ENCODE assay signal across 13 cellular contexts in the genomic region with DNA sequence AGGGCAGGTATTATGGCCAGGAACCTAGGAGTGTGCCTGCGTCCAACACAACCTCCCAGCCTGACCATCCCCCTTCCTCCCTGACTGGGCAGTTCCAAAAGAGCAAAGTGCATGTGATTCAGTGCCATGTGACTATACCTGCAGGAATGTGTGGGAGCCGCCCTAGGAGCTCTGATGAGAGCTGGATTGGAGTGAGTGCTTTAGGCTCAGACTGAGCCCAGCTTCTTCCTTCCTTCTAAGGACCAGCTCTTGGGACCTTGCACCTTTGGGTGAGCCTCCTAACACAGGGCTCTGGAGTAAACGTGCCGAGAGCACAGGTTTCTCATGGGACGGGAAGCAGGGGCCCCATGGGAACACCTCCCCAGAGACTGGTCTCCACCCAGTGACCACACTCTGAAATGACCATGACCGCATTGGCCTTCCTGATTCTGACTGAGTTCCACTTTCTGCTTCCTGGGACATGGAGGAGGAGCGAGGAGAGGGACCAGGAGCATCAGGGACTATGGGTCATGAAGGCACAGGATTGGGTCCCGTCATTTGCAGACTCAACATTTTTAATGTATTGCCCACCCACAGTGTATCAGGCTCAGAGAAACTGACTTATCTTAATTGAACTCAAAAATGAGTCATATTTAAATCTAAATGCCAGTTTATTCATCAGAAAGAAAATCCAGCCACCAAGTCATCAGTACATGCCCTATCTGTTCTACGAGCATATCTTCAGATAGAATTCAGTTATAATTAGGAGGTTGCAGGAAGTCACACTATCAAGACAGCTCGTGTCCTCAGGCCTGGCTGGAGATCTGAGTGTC.
DNase-seq lines count a peak whose midpoint lies in the region; ATAC-seq and TF ChIP-seq lines count a peak whose summit lies in the region.
"Had no signal": no experiment of that assay in that cellular context is flagged by ENCODE, and none has a peak within 500 bp of the region (broad histone marks: within the 10 kb centered on the region; RNA-seq: fewer than 3 reads in every experiment).

No MANE protein-coding gene starts in this region.

- H3K27me3 Mint-ChIP-seq in Calu3 (ENCODE audit: unreplicated experiment), result no peaks in the 10 kb centered on the region

- H3K9me3 Mint-ChIP-seq in Calu3 (ENCODE audit: low read depth, unreplicated experiment), result no peaks in the 10 kb centered on the region
- H3K9me3 Mint-ChIP-seq: naive B cell; T-helper 2 cell treated with Interferon-gamma antibody and Interleukin-4, amounts not matched to agents 5 μg/mL and 100 μg/mL, for 36 hours had no signal

- H3K4me1 Mint-ChIP-seq in Calu3 (ENCODE audit: low read depth, unreplicated experiment), result peaks cover 59% of the 10 kb centered on the region

- intact Hi-C loops in Calu3 (cut with micrococcal nuclease; ENCODE audit: unreplicated experiment), result loop anchor here (2.0 to 5.0 kb wide), 3 partner anchors 40 to 84 kb away; no protein-coding TSS in a partner anchor

- H3K4me1 ChIP-seq in muscle layer of duodenum (ENCODE audit: control insufficient read depth in 1 of 2, insufficient read depth in 2 of 2, low read length in 2 of 2), result peaks cover 0 to 6% of the 10 kb centered on the region in 2 donors

- no peaks in the 10 kb centered on the region for H3K36me3 ChIP-seq in muscle layer of duodenum (ENCODE audit: control insufficient read depth in 1 of 2, insufficient read depth in 2 of 2, low read length in 2 of 2)

- CTCF ChIA-PET in Calu3 (lab: Charles Lee), result interaction anchor here (0.7 to 1.2 kb wide), 3 partner anchors 27 to 88 kb away, joined by 3 to 4 read pairs (median 3); partner anchors contain the start of gene BCL2L11

- DNase-seq in Calu3 (peak; percentile 83), M059J (ENCODE audit: low read depth) (peak; percentile 71), epithelial cell of proximal tubule (ENCODE audit: low read depth) (peak; percentile 76), SIG-M5 (lab: John Stamatoyannopoulos, UW) (no peak), NCI-H82 treated with DMSO at 0.1 percent for 48 hours (lab: John Stamatoyannopoulos, UW; ENCODE audit: unreplicated experiment) (no peak)
- DNase-seq: activated T-cell treated with anti-CD3 and anti-CD28 coated beads for 4 hours, cerebellar nuclear complex, naive B cell, NCI-H1048 had no signal

- H3K27ac Mint-ChIP-seq in Calu3 (ENCODE audit: unreplicated experiment), result peak overlapping the region; percentile 99
- H3K27ac Mint-ChIP-seq: T-helper 2 cell treated with Interferon-gamma antibody and Interleukin-4, amounts not matched to agents 5 μg/mL and 100 μg/mL, for 36 hours had no signal

- BruUV-seq in Calu3 (replicated peaks; lab: Mats Ljungman, UMichigan), result TSS peak; percentile 79

- H3K27me3 ChIP-seq in muscle layer of duodenum (ENCODE audit: low read depth, low read length), result no peaks in the 10 kb centered on the region

- H3K36me3 Mint-ChIP-seq in Calu3 (ENCODE audit: insufficient read depth, unreplicated experiment), result peaks cover 14% of the 10 kb centered on the region

- no peaks in the 10 kb centered on the region for H3K9me3 ChIP-seq in muscle layer of duodenum (ENCODE audit: control insufficient read depth in 1 of 2, low read length in 2 of 2)

- TF ChIP-seq CTCF in Calu3 (IDR thresholded peaks at IDR 0.05; ENCODE audit: unreplicated experiment) (no peak), epithelial cell of proximal tubule (conservative IDR thresholded peaks at IDR 0.05; ENCODE audit: low read depth, low read length) (no peak)

- ATAC-seq in GM19463 (IDR thresholded peaks at IDR 0.05; ENCODE audit: unreplicated experiment) (no peak), HG03135 (IDR thresholded peaks at IDR 0.05; ENCODE audit: unreplicated experiment) (no peak)

- H3K4me3 ChIP-seq in epithelial cell of proximal tubule (ENCODE audit: low read depth, low read length), result no peak overlapping the region
- H3K4me3 ChIP-seq in muscle layer of duodenum (ENCODE audit: low read depth in 1 of 2, low read length in 2 of 2), result no peak overlapping the region

- H3K27ac ChIP-seq in muscle layer of duodenum (ENCODE audit: low read length), result peak overlapping the region; percentile 36

- peak overlapping the region; percentile 53 for H3K4me3 Mint-ChIP-seq in Calu3 (ENCODE audit: low read depth, unreplicated experiment)
- H3K4me3 Mint-ChIP-seq: naive B cell; T-helper 2 cell treated with Interferon-gamma antibody and Interleukin-4, amounts not matched to agents 5 μg/mL and 100 μg/mL, for 36 hours had no signal

Comparison
In these comparisons a context has a peak if more than half of its experiments do, and no peak if none do; other contexts are left out.
1. DNase-seq: peak in Calu3 (single experiment), M059J (single experiment) and epithelial cell of proximal tubule (single experiment); none in SIG-M5 (single experiment) and NCI-H82 treated with DMSO at 0.1 percent for 48 hours (single experiment).